Comparison of ENCODE assay signal across 25 cellular contexts in genomic region chr5:143445726-143446125, GRCh38. TPM values are rescaled to one million over a fixed set of nuclear protein-coding genes. Genes with fewer than 3 reads are reported as not detected.
DNase-seq lines count a peak whose midpoint lies in the region; ATAC-seq, FAIRE-seq and TF ChIP-seq lines count a peak whose summit lies in the region.
"Had no signal": no experiment of that assay in that cellular context is flagged by ENCODE, and none has a peak within 500 bp of the region (broad histone marks: within the 10 kb centered on the region; RNA-seq: fewer than 3 reads in every experiment).

No MANE protein-coding gene starts in this region.

- H3K27ac ChIP-seq in IMR-90 (ENCODE audit: insufficient read depth, low read length), result no peak overlapping the region
- no peak overlapping the region for H3K27ac ChIP-seq in SU-DHL-6 (ENCODE audit: low read depth, low read length)
- H3K27ac ChIP-seq: ascending aorta, epithelial cell of prostate, gastrocnemius medialis, prostate gland, uterus had no signal

- POLR2A ChIA-PET in IMR-90 (lab: Charles Lee; ENCODE audit: unreplicated experiment), result interaction anchor here (0.7 kb wide), 1 partner anchor 426 kb away, joined by 4 read pairs; no protein-coding TSS in a partner anchor

- FAIRE-seq in GM18507 (lab: Jason Lieb, UNC), result peak; percentile 45
- FAIRE-seq: islet of Langerhans had no signal

- no peak overlapping the region for H3K18ac ChIP-seq in IMR-90 (ENCODE audit: low read depth, low read length)

- no peak for TF ChIP-seq POLR2A in IMR-90 (IDR thresholded peaks at IDR 0.05; ENCODE audit: low read depth, low read length)

- no peaks in the 10 kb centered on the region for H3K36me3 Mint-ChIP-seq in nephron (ENCODE audit: low read depth)
- H3K36me3 Mint-ChIP-seq: activated naive CD4-positive, alpha-beta T cell treated with anti-CD3 and anti-CD28 coated beads, Interleukin-2, amount 50 U/mL, for 72 hours; IgD-negative memory B cell; stimulated activated effector memory CD8-positive, alpha-beta T cell treated with anti-CD3 and anti-CD28 coated beads, Interleukin-12 subunit alpha, Interleukin-12 subunit beta, amount 100 ng/mL, for 72 hours; T-cell had no signal

- 67% methylated on average over 1 of the region's 3 CpGs; no CpG with 5 or more reads in 1 of the 2 experiments for WGBS in IMR-90 (ENCODE audit: extremely low coverage in 2 of 2, insufficient read length in 1 of 2), 2 experiments

- no peak overlapping the region for H3K4me3 Mint-ChIP-seq in nephron
- H3K4me3 Mint-ChIP-seq: IgD-negative memory B cell; stimulated activated effector memory CD8-positive, alpha-beta T cell treated with anti-CD3 and anti-CD28 coated beads, Interleukin-12 subunit alpha, Interleukin-12 subunit beta, amount 100 ng/mL, for 72 hours; T-cell had no signal

- ATAC-seq in IMR-90 (ENCODE audit: low read depth), result no peak
- ATAC-seq: activated naive CD4-positive, alpha-beta T cell treated with anti-CD3 and anti-CD28 coated beads, Interleukin-2, amount 50 U/mL, for 72 hours; gastrocnemius medialis; stimulated activated effector memory CD8-positive, alpha-beta T cell treated with anti-CD3 and anti-CD28 coated beads, Interleukin-12 subunit alpha, Interleukin-12 subunit beta, amount 100 ng/mL, for 72 hours; T-cell had no signal

- no peak overlapping the region for H2AK9ac ChIP-seq in IMR-90 (replicated peaks; ENCODE audit: low read depth, low read length, poor library complexity)

- H3K27me3 Mint-ChIP-seq in nephron (ENCODE audit: low read depth), result peaks cover 4% of the 10 kb centered on the region
- H3K27me3 Mint-ChIP-seq: IgD-negative memory B cell, T-cell had no signal

- no peak overlapping the region for H3K4ac ChIP-seq in IMR-90 (ENCODE audit: low read depth, low read length)

- no peak overlapping the region for H2AFZ ChIP-seq in IMR-90 (replicated peaks; ENCODE audit: low read length, poor library complexity)
- H2AFZ ChIP-seq in SU-DHL-6 (ENCODE audit: low read depth, low read length, severe bottlenecking), result peak overlapping the region; percentile 37

- dilution Hi-C loops in IMR-90 (cut with HindIII; ENCODE audit: low sequenced_read_pairs, unreplicated experiment), result no loop called here

- no peaks in the 10 kb centered on the region for H3K79me1 ChIP-seq in IMR-90 (ENCODE audit: low read depth in 1 of 2, low read length in 2 of 2)

- H3K4me1 ChIP-seq in IMR-90 (ENCODE audit: control insufficient read depth, insufficient read depth, low read length), result peaks cover 4% of the 10 kb centered on the region
- H3K4me1 ChIP-seq: ascending aorta, gastrocnemius medialis, prostate gland, uterus had no signal

- H3K9me3 ChIP-seq in IMR-90 (ENCODE audit: control insufficient read depth, insufficient read depth, low read length) (no peaks in the 10 kb centered on the region), SU-DHL-6 (ENCODE audit: insufficient read depth, low read length) (no peaks in the 10 kb centered on the region)
- H3K9me3 ChIP-seq: ascending aorta, gastrocnemius medialis, prostate gland, uterus had no signal

- BruUV-seq in IMR-90 (replicated peaks; lab: Mats Ljungman, UMichigan), result no TSS peak

- TF ChIP-seq CTCF in IMR-90 (conservative IDR thresholded peaks at IDR 0.05; ENCODE audit: low read depth, low read length) (no peak), SU-DHL-6 (IDR thresholded peaks at IDR 0.05; ENCODE audit: insufficient read depth, low read length, poor library complexity, severe bottlenecking) (no peak), nephron (IDR thresholded peaks at IDR 0.05; ENCODE audit: unreplicated experiment in 3 of 3) (no peak)

- in situ Hi-C loops in IMR-90 (cut with MboI; ENCODE audit: low sequenced_read_pairs), result no loop called here

- H2BK120ac ChIP-seq in IMR-90 (ENCODE audit: low read depth, low read length), result no peak overlapping the region

- H3K9ac ChIP-seq in IMR-90 (ENCODE audit: low read depth, low read length) (no peak overlapping the region), SU-DHL-6 (ENCODE audit: low read length) (no peak overlapping the region)

- H2BK15ac ChIP-seq in IMR-90 (ENCODE audit: low read depth, low read length), result no peak overlapping the region

- TF ChIP-seq RAD21 in IMR-90 (IDR thresholded peaks at IDR 0.05; ENCODE audit: low read length), result no peak

- H4K20me1 ChIP-seq in IMR-90 (ENCODE audit: insufficient read depth, low read length) (no peaks in the 10 kb centered on the region), SU-DHL-6 (ENCODE audit: low read depth, low read length) (no peaks in the 10 kb centered on the region)

- H3K23ac ChIP-seq in IMR-90 (ENCODE audit: low read depth, low read length), result no peak overlapping the region

- 0 out of 2 replicates have a peak, but pooled peaks cover 4% of the 10 kb centered on the region for H3K9me1 ChIP-seq in IMR-90 (ENCODE audit: insufficient read depth, low read length)

- H3K9me2 ChIP-seq in SU-DHL-6 (replicated peaks; ENCODE audit: insufficient read depth, low read length), result no peaks in the 10 kb centered on the region

- H3K4me3 ChIP-seq in IMR-90 (ENCODE audit: insufficient read depth, low read depth, low read length), result no peak overlapping the region
- no peak overlapping the region for H3K4me3 ChIP-seq in SU-DHL-6 (ENCODE audit: insufficient read depth, low read length, poor library complexity, severe bottlenecking)
- H3K4me3 ChIP-seq: ascending aorta, gastrocnemius medialis, prostate gland, uterus had no signal

- H2AK5ac ChIP-seq in IMR-90 (ENCODE audit: low read depth, low read length), result no peak overlapping the region

- H3K4me2 ChIP-seq in IMR-90 (ENCODE audit: low read depth, low read length) (no peak overlapping the region), SU-DHL-6 (ENCODE audit: low read depth, low read length, poor library complexity, severe bottlenecking) (no peak overlapping the region)

- H2BK20ac ChIP-seq in IMR-90 (ENCODE audit: low read depth, low read length), result no peak overlapping the region

- CTCF ChIA-PET in IMR-90 (lab: Yijun Ruan, JAX), result no interaction called here

- no peaks in the 10 kb centered on the region for H3K79me2 ChIP-seq in SU-DHL-6 (ENCODE audit: insufficient read depth, low read length)

- no peaks in the 10 kb centered on the region for H3K9me3 Mint-ChIP-seq in nephron
- H3K9me3 Mint-ChIP-seq: activated naive CD4-positive, alpha-beta T cell treated with anti-CD3 and anti-CD28 coated beads, Interleukin-2, amount 50 U/mL, for 72 hours; IgD-negative memory B cell; stimulated activated effector memory CD8-positive, alpha-beta T cell treated with anti-CD3 and anti-CD28 coated beads, Interleukin-12 subunit alpha, Interleukin-12 subunit beta, amount 100 ng/mL, for 72 hours; T-cell had no signal

- no peak overlapping the region for H4K91ac ChIP-seq in IMR-90 (ENCODE audit: insufficient read depth, low read depth, low read length)

- no peak overlapping the region for H2BK5ac ChIP-seq in IMR-90 (ENCODE audit: low read depth, low read length, poor library complexity, severe bottlenecking)

- no peak overlapping the region for H4K5ac ChIP-seq in IMR-90 (ENCODE audit: low read depth, low read length)

- H3K56ac ChIP-seq in IMR-90 (ENCODE audit: extremely low read depth, insufficient read depth, low read length), result no peak overlapping the region

- DNase-seq in GM18507 (ENCODE audit: extremely low spot score, insufficient read length, low read depth) (no peak), IMR-90 (peak; percentile 24), pons (ENCODE audit: low spot score) (no peak), HuH-7.5 (ENCODE audit: low spot score) (no peak), mucosa of gallbladder (ENCODE audit: low spot score) (no peak)
- DNase-seq: activated CD4-positive, alpha-beta T cell treated with anti-CD3 and anti-CD28 coated beads for 4 hours; central memory CD4-positive, alpha-beta T cell; gastrocnemius medialis; GOT3; hypothalamus; NCI-H1417 treated with DMSO at 0.1 percent for 48 hours; NCI-H526 treated with DMSO at 0.1 percent for 48 hours; OCI-M1; Right ventricle myocardium superior; T-cell; uterus had no signal

- intact Hi-C loops in IMR-90 (cut with micrococcal nuclease), result no loop called here

- no peak overlapping the region for H3K14ac ChIP-seq in IMR-90 (replicated peaks; ENCODE audit: low read depth, low read length)

- H3K27me3 ChIP-seq in IMR-90 (ENCODE audit: control insufficient read depth, insufficient read depth, low read length), result no peaks in the 10 kb centered on the region
- H3K27me3 ChIP-seq in SU-DHL-6 (ENCODE audit: low read length), result no peaks in the 10 kb centered on the region
- H3K27me3 ChIP-seq: ascending aorta, gastrocnemius medialis, uterus had no signal

- peak overlapping the region in 2 of 3 experiments; percentile 15 to 48 for H3K27ac Mint-ChIP-seq in nephron
- H3K27ac Mint-ChIP-seq: activated naive CD4-positive, alpha-beta T cell treated with anti-CD3 and anti-CD28 coated beads, Interleukin-2, amount 50 U/mL, for 72 hours; stimulated activated effector memory CD8-positive, alpha-beta T cell treated with anti-CD3 and anti-CD28 coated beads, Interleukin-12 subunit alpha, Interleukin-12 subunit beta, amount 100 ng/mL, for 72 hours; T-cell had no signal

- no peaks in the 10 kb centered on the region for H3K36me3 ChIP-seq in IMR-90 (ENCODE audit: control insufficient read depth, insufficient read depth, low read length)
- no peaks in the 10 kb centered on the region for H3K36me3 ChIP-seq in SU-DHL-6 (ENCODE audit: low read length)
- H3K36me3 ChIP-seq: ascending aorta, gastrocnemius medialis, prostate gland, uterus had no signal

- no peak overlapping the region for H4K8ac ChIP-seq in IMR-90 (ENCODE audit: low read depth in 2 of 2, low read length in 2 of 2)

- H3F3A ChIP-seq in SU-DHL-6 (ENCODE audit: insufficient read depth), result no peaks in the 10 kb centered on the region

- peaks cover 21% of the 10 kb centered on the region for H3K4me1 Mint-ChIP-seq in nephron

TF ChIP-seq in IMR-90, 13 proteins besides CTCF, POLR2A, EP300 and RAD21 (continues in another document):
- TF ChIP-seq RFX5 (IDR thresholded peaks at IDR 0.05; ENCODE audit: low read depth, low read length), result no peak
- no peak for TF ChIP-seq MAZ (IDR thresholded peaks at IDR 0.05; ENCODE audit: borderline replicate concordance, low read depth, low read length)
- no peak for TF ChIP-seq MAFK (IDR thresholded peaks at IDR 0.05; ENCODE audit: low read depth, low read length)
- no peak for TF ChIP-seq NFE2L2 (IDR thresholded peaks at IDR 0.05; ENCODE audit: low read depth, low read length)
- no peak for TF ChIP-seq CHD1 (IDR thresholded peaks at IDR 0.05; ENCODE audit: low read depth, low read length)
- TF ChIP-seq MXI1 (IDR thresholded peaks at IDR 0.05; ENCODE audit: borderline replicate concordance, low read depth, low read length), result no peak
- TF ChIP-seq CEBPB (IDR thresholded peaks at IDR 0.05; ENCODE audit: low read depth, low read length), result no peak

RNA-seq across cellular contexts. Expression of gene NR3C1, which starts 42.2 kb away (rescaled TPM):
- 62.8 and 77.4 TPM in 2 replicates for total RNA-seq in IMR-90 (2012; rRNA removed)
- 11.9 and 13.7 TPM in 2 replicates for polyA plus RNA-seq in IMR-90 (2012; rRNA removed)
- 3.5 and 4.8 TPM in 2 replicates for polyA plus RNA-seq in IMR-90 (2012; cell fraction: cytosol; rRNA removed)
- polyA plus RNA-seq in IMR-90 (2012; cell fraction: nucleus; rRNA removed; ENCODE audit: low replicate concordance), result 2.3 and 15.5 TPM in 2 replicates
- total RNA-seq in mucosa of gallbladder, result 57.8 TPM
